20 cellular contexts compared by ENCODE assay signal in genomic region chr3:112496368-112497067, GRCh38. TPM values are rescaled to one million over a fixed set of nuclear protein-coding genes. Genes with fewer than 3 reads are reported as not detected.
DNase-seq lines count a peak whose midpoint lies in the region; ATAC-seq, FAIRE-seq and TF ChIP-seq lines count a peak whose summit lies in the region.
"Had no signal": no experiment of that assay in that cellular context is flagged by ENCODE, and none has a peak within 500 bp of the region (broad histone marks: within the 10 kb centered on the region; RNA-seq: fewer than 3 reads in every experiment).

No MANE protein-coding gene starts in this region.

- TF ChIP-seq CTCF in activated B cell treated with CpG ODN at 0.5 μM for 24 hours (IDR thresholded peaks at IDR 0.05): no peak
- no peak for TF ChIP-seq CTCF in mesothelial cell of epicardium (IDR thresholded peaks at IDR 0.05; ENCODE audit: unreplicated experiment)

- H3K9me3 ChIP-seq in CD4-positive, alpha-beta memory T cell (ENCODE audit: control insufficient read depth in 1 of 2, low read length in 2 of 2): no peaks in the 10 kb centered on the region
- H3K9me3 ChIP-seq: colonic mucosa, ovary had no signal

- peak overlapping the region; percentile 42 to 48 for H3K4me3 ChIP-seq in CD4-positive, alpha-beta memory T cell (ENCODE audit: low read length in 2 of 2)
- peak overlapping the region; percentile 89 for H3K4me3 ChIP-seq in GM08714 (ENCODE audit: low read length)
- H3K4me3 ChIP-seq: colonic mucosa, left ventricle myocardium inferior, ovary, tibial artery had no signal

- ATAC-seq in activated B cell treated with CpG ODN at 0.5 μM for 24 hours (ENCODE audit: low read depth): no peak
- no peak for ATAC-seq in Right ventricle myocardium superior (ENCODE audit: poor library complexity)
- ATAC-seq: WTC11 had no signal

- POLR2A ChIA-PET in CD4-positive, alpha-beta memory T cell (lab: Charles Lee; ENCODE audit: partially characterized antibody): interaction anchor here (1.0 to 1.5 kb wide), 3 partner anchors 18 to 66 kb away, joined by 3 to 12 read pairs (median 3); partner anchors contain the start of genes ATG3 and SLC35A5
- POLR2A ChIA-PET in activated B cell treated with CpG ODN at 0.5 μM for 24 hours (lab: Charles Lee): interaction anchor here (0.8 to 11.8 kb wide), 9 partner anchors 11 to 363 kb away, joined by 3 to 137 read pairs (median 5); partner anchors contain the start of gene CD200

- H3K27me3 ChIP-seq in CD4-positive, alpha-beta memory T cell (ENCODE audit: insufficient read depth, low read length): no peaks in the 10 kb centered on the region
- H3K27me3 ChIP-seq: colonic mucosa, ovary, tibial artery had no signal

- CTCF ChIA-PET in CD4-positive, alpha-beta memory T cell (lab: Charles Lee; ENCODE audit: partially characterized antibody): interaction anchor here (1.5 kb wide), 1 partner anchor 23 kb away, joined by 4 read pairs; no protein-coding TSS in a partner anchor
- CTCF ChIA-PET in activated B cell treated with CpG ODN at 0.5 μM for 24 hours (lab: Charles Lee): interaction anchor here (0.9 to 1.7 kb wide), 3 partner anchors 9 to 164 kb away, joined by 3 to 4 read pairs (median 3); partner anchors contain the start of gene CD200

- DNase-seq in CD4-positive, alpha-beta memory T cell: peak in 4 of 5 donors; percentile 18 to 40 (median 24)
- DNase-seq in activated B cell treated with CpG ODN at 0.5 μM for 24 hours: no peak
- no peak for DNase-seq in mesothelial cell of epicardium (ENCODE audit: low spot score in 2 of 2, unreplicated experiment in 2 of 2)
- DNase-seq in NCI-H1092 (lab: John Stamatoyannopoulos, UW): no peak
- DNase-seq in Right ventricle myocardium superior: no peak
- DNase-seq in urothelium cell line (ENCODE audit: low spot score): no peak
- DNase-seq: colonic mucosa; foreskin melanocyte; left ventricle myocardium inferior; NCI-H82; ovary; stimulated activated CD4-positive, alpha-beta T cell treated with anti-CD3 and anti-CD28 coated beads, Interleukin-4, amount 100 ng/mL, for 24 hours; stimulated activated CD8-positive, alpha-beta memory T cell treated with anti-CD3 and anti-CD28 coated beads, Interleukin-4, amount 100 ng/mL, for 48 hours; SW 1271; tibial artery had no signal

- FAIRE-seq in urothelium cell line (lab: Jason Lieb, UNC): no peak
- FAIRE-seq: endothelial cell of umbilical vein had no signal

- H3K27me3 Mint-ChIP-seq in CD4-positive, alpha-beta memory T cell: no peaks in the 10 kb centered on the region
- H3K27me3 Mint-ChIP-seq in activated B cell treated with CpG ODN at 0.5 μM for 24 hours (no peaks in the 10 kb centered on the region), mesothelial cell of epicardium (ENCODE audit: low read depth) (no peaks in the 10 kb centered on the region)

- H3K4me3 Mint-ChIP-seq in CD4-positive, alpha-beta memory T cell: peak overlapping the region; percentile 79 to 99 (median 88)
- peak overlapping the region; percentile 89 for H3K4me3 Mint-ChIP-seq in activated B cell treated with CpG ODN at 0.5 μM for 24 hours
- no peak overlapping the region for H3K4me3 Mint-ChIP-seq in mesothelial cell of epicardium
- H3K4me3 Mint-ChIP-seq: WTC11 had no signal

- H3K4me1 ChIP-seq in CD4-positive, alpha-beta memory T cell (ENCODE audit: insufficient read depth, low read length): peaks cover 70% of the 10 kb centered on the region
- H3K4me1 ChIP-seq: colonic mucosa, left ventricle myocardium inferior, tibial artery had no signal

- H3K9me3 Mint-ChIP-seq in CD4-positive, alpha-beta memory T cell: no peaks in the 10 kb centered on the region
- H3K9me3 Mint-ChIP-seq in activated B cell treated with CpG ODN at 0.5 μM for 24 hours: peaks cover 2% of the 10 kb centered on the region
- H3K9me3 Mint-ChIP-seq in mesothelial cell of epicardium: peaks cover 7% of the 10 kb centered on the region

- peaks cover 51 to 89% (median 61%) of the 10 kb centered on the region in 4 donors for H3K4me1 Mint-ChIP-seq in CD4-positive, alpha-beta memory T cell
- H3K4me1 Mint-ChIP-seq in activated B cell treated with CpG ODN at 0.5 μM for 24 hours (peaks cover 84% of the 10 kb centered on the region), mesothelial cell of epicardium (peaks cover 8% of the 10 kb centered on the region)
- H3K4me1 Mint-ChIP-seq: WTC11 had no signal

- H3K27ac Mint-ChIP-seq in CD4-positive, alpha-beta memory T cell: peak overlapping the region; percentile 26 to 91 (median 84)
- H3K27ac Mint-ChIP-seq in activated B cell treated with CpG ODN at 0.5 μM for 24 hours (peak overlapping the region; percentile 86), mesothelial cell of epicardium (peak overlapping the region; percentile 52)
- H3K27ac Mint-ChIP-seq: WTC11 had no signal

- no peaks in the 10 kb centered on the region for H3K36me3 ChIP-seq in CD4-positive, alpha-beta memory T cell (ENCODE audit: insufficient read depth, low read length)
- H3K36me3 ChIP-seq: colonic mucosa, left ventricle myocardium inferior, ovary, tibial artery had no signal

- H3K27ac ChIP-seq in CD4-positive, alpha-beta memory T cell (ENCODE audit: low read depth, low read length): peak overlapping the region; percentile 57
- H3K27ac ChIP-seq: colonic mucosa, left ventricle myocardium inferior, ovary, RWPE1, tibial artery had no signal

- intact Hi-C loops in CD4-positive, alpha-beta memory T cell (cut with micrococcal nuclease): no loop called here
- intact Hi-C loops in activated B cell treated with CpG ODN at 0.5 μM for 24 hours (cut with micrococcal nuclease) (no loop called here), Right ventricle myocardium superior (cut with DNase I) (no loop called here)

- H3K36me3 Mint-ChIP-seq in CD4-positive, alpha-beta memory T cell: peaks cover 9 to 39% of the 10 kb centered on the region in 2 donors
- H3K36me3 Mint-ChIP-seq in activated B cell treated with CpG ODN at 0.5 μM for 24 hours (ENCODE audit: low read depth) (peaks cover 62% of the 10 kb centered on the region), mesothelial cell of epicardium (no peaks in the 10 kb centered on the region)

RNA-seq across cellular contexts. Expression of gene BTLA, which starts 2.8 kb away (rescaled TPM):
- total RNA-seq in CD4-positive, alpha-beta memory T cell: 10 to 100 TPM; 22.9 to 24.9 TPM
- polyA plus RNA-seq in CD4-positive, alpha-beta memory T cell: 10 to 100 TPM; 17.5 to 18.6 TPM
- total RNA-seq in activated B cell treated with CpG ODN at 0.5 μM for 24 hours: 49.8 and 53.2 TPM in 2 replicates
- not detected in 3 replicates for total RNA-seq in mesothelial cell of epicardium
- not detected for total RNA-seq in Right ventricle myocardium superior
- total RNA-seq: endothelial cell of umbilical vein, left ventricle myocardium inferior, WTC11 had no signal
- polyA plus RNA-seq: BJ, endothelial cell of umbilical vein had no signal

Comparison
In these comparisons a context has a peak if more than half of its experiments do, and no peak if none do; other contexts are left out.
1. DNase-seq: peak in CD4-positive, alpha-beta memory T cell (4 of 5); none in activated B cell treated with CpG ODN at 0.5 μM for 24 hours (single experiment), mesothelial cell of epicardium (0 of 2), NCI-H1092 (single experiment), Right ventricle myocardium superior (single experiment) and urothelium cell line (single experiment).
2. RNA of gene BTLA, which starts 2.8 kb away (total RNA-seq): 49.8 to 53.2 TPM in activated B cell treated with CpG ODN at 0.5 μM for 24 hours and 22.9 to 24.9 TPM in CD4-positive, alpha-beta memory T cell; not detected in Right ventricle myocardium superior (single experiment) and not detected in mesothelial cell of epicardium; every median in the first group is over 10 times any median in the second.
3. Peak in every context shown above with its lines, with median percentiles within 50 percentile points of each other: H3K27ac Mint-ChIP-seq.